ENCODE assay signal across 8 cellular contexts in genomic region chr17:29291163-29291752, GRCh38. TPM values are rescaled to one million over a fixed set of nuclear protein-coding genes. Genes with fewer than 3 reads are reported as not detected.
DNase-seq lines count a peak whose midpoint lies in the region; ATAC-seq lines count a peak whose summit lies in the region.

No MANE protein-coding gene starts in this region.

- intact Hi-C loops in activated T-helper 2 cell treated with anti-CD3 and anti-CD28 coated beads, Interferon-gamma antibody, Interleukin-2, Interleukin-4, amounts not matched to agents 10 μg/mL and 5 μg/mL and 100 μg/mL, durations not matched to agents 14 hours and 24 hours and 36 hours (cut with micrococcal nuclease), result loop anchor here (2.0 to 5.0 kb wide), 4 partner anchors 28 to 276 kb away; partner anchors contain the start of genes ABHD15, TAOK1 and TP53I13

- no peaks in the 10 kb centered on the region for H3K9me3 Mint-ChIP-seq in activated T-helper 2 cell treated with anti-CD3 and anti-CD28 coated beads, Interferon-gamma antibody, Interleukin-2, Interleukin-4, amounts not matched to agents 10 μg/mL and 5 μg/mL and 100 μg/mL, durations not matched to agents 14 hours and 24 hours and 36 hours

- peak overlapping the region; percentile 87 for H3K27ac Mint-ChIP-seq in activated T-helper 2 cell treated with anti-CD3 and anti-CD28 coated beads, Interferon-gamma antibody, Interleukin-2, Interleukin-4, amounts not matched to agents 10 μg/mL and 5 μg/mL and 100 μg/mL, durations not matched to agents 14 hours and 24 hours and 36 hours

- peaks cover 59% of the 10 kb centered on the region for H3K36me3 Mint-ChIP-seq in activated T-helper 2 cell treated with anti-CD3 and anti-CD28 coated beads, Interferon-gamma antibody, Interleukin-2, Interleukin-4, amounts not matched to agents 10 μg/mL and 5 μg/mL and 100 μg/mL, durations not matched to agents 14 hours and 24 hours and 36 hours (ENCODE audit: low read depth)

- peak overlapping the region; percentile 86 for H3K4me3 Mint-ChIP-seq in activated T-helper 2 cell treated with anti-CD3 and anti-CD28 coated beads, Interferon-gamma antibody, Interleukin-2, Interleukin-4, amounts not matched to agents 10 μg/mL and 5 μg/mL and 100 μg/mL, durations not matched to agents 14 hours and 24 hours and 36 hours (ENCODE audit: low read depth)

- H3K27me3 Mint-ChIP-seq in activated T-helper 2 cell treated with anti-CD3 and anti-CD28 coated beads, Interferon-gamma antibody, Interleukin-2, Interleukin-4, amounts not matched to agents 10 μg/mL and 5 μg/mL and 100 μg/mL, durations not matched to agents 14 hours and 24 hours and 36 hours (ENCODE audit: low read depth), result no peaks in the 10 kb centered on the region

- ATAC-seq in HG02571 (IDR thresholded peaks at IDR 0.05; ENCODE audit: unreplicated experiment), result no peak

- DNase-seq in COLO668 (lab: John Stamatoyannopoulos, UW; ENCODE audit: unreplicated experiment), result peak; percentile 3
- DNase-seq in H4 (ENCODE audit: low spot score), result peak; percentile 54
- peak; percentile 83 for DNase-seq in NCI-H510A treated with DMSO at 0.1 percent for 48 hours (lab: John Stamatoyannopoulos, UW)
- no peak for DNase-seq in activated T-helper 2 cell treated with anti-CD3 and anti-CD28 coated beads, Interferon-gamma antibody, Interleukin-2, Interleukin-4, amounts not matched to agents 10 μg/mL and 5 μg/mL and 100 μg/mL, durations not matched to agents 14 hours and 24 hours and 36 hours (ENCODE audit: low spot score)
- peak; percentile 37 for DNase-seq in glomerular endothelial cell (ENCODE audit: extremely low read depth, low read depth, low spot score)
- peak; percentile 74 for DNase-seq in putamen (ENCODE audit: low spot score)
- DNase-seq in stimulated activated CD4-positive, alpha-beta T cell treated with anti-CD3 and anti-CD28 coated beads, Interleukin-2, amount 100 ng/mL, for 24 hours, result no peak

- peaks cover 37% of the 10 kb centered on the region for H3K4me1 Mint-ChIP-seq in activated T-helper 2 cell treated with anti-CD3 and anti-CD28 coated beads, Interferon-gamma antibody, Interleukin-2, Interleukin-4, amounts not matched to agents 10 μg/mL and 5 μg/mL and 100 μg/mL, durations not matched to agents 14 hours and 24 hours and 36 hours (ENCODE audit: low read depth)

RNA-seq across cellular contexts. Expression of gene NUFIP2, which starts 2.7 kb away (rescaled TPM):
- 17.3 and 28.4 TPM in 2 replicates for total RNA-seq in H4 (2014; rRNA removed; shearing (Covaris generic))
- total RNA-seq in activated T-helper 2 cell treated with anti-CD3 and anti-CD28 coated beads, Interferon-gamma antibody, Interleukin-2, Interleukin-4, amounts not matched to agents 10 μg/mL and 5 μg/mL and 100 μg/mL, durations not matched to agents 14 hours and 24 hours and 36 hours, result 83.3 and 85.7 TPM in 2 replicates
- 29.4 and 37.9 TPM in 2 replicates for total RNA-seq in glomerular endothelial cell

RNA-seq across cellular contexts. Expression of gene CRYBA1, which starts 44.6 kb away (rescaled TPM):
- total RNA-seq in H4 (2014; rRNA removed; shearing (Covaris generic)), result not detected in 2 replicates
- total RNA-seq in activated T-helper 2 cell treated with anti-CD3 and anti-CD28 coated beads, Interferon-gamma antibody, Interleukin-2, Interleukin-4, amounts not matched to agents 10 μg/mL and 5 μg/mL and 100 μg/mL, durations not matched to agents 14 hours and 24 hours and 36 hours, result not detected in 2 replicates
- not detected in 2 replicates for total RNA-seq in glomerular endothelial cell

Comparison
In these comparisons a context has a peak if more than half of its experiments do, and no peak if none do; other contexts are left out.
1. DNase-seq: peak in COLO668 (single experiment), H4 (single experiment), NCI-H510A treated with DMSO at 0.1 percent for 48 hours (single experiment), glomerular endothelial cell (single experiment) and putamen (single experiment); none in activated T-helper 2 cell treated with anti-CD3 and anti-CD28 coated beads, Interferon-gamma antibody, Interleukin-2, Interleukin-4, amounts not matched to agents 10 μg/mL and 5 μg/mL and 100 μg/mL, durations not matched to agents 14 hours and 24 hours and 36 hours (single experiment) and stimulated activated CD4-positive, alpha-beta T cell treated with anti-CD3 and anti-CD28 coated beads, Interleukin-2, amount 100 ng/mL, for 24 hours (0 of 2).